In genomic region chr5:72074238-72074637, GRCh38 we compare ENCODE assay signal across 14 cellular contexts.
"Had no signal": no experiment of that assay in that cellular context is flagged by ENCODE, and none has a peak within 500 bp of the region (broad histone marks: within the 10 kb centered on the region; RNA-seq: fewer than 3 reads in every experiment).

No MANE protein-coding gene starts in this region.

- ATAC-seq: upper lobe of right lung had no signal

- H3K36me3 Mint-ChIP-seq: activated naive CD8-positive, alpha-beta T cell had no signal

- H3K4me1 Mint-ChIP-seq: nephron had no signal

- H3K27ac Mint-ChIP-seq: activated naive CD8-positive, alpha-beta T cell; nephron; stimulated activated naive CD8-positive, alpha-beta T cell treated with anti-CD3 and anti-CD28 coated beads, Interleukin-15, Interleukin-2, amounts not matched to agents 100 ng/mL and 50 ng/mL, for 24 hours had no signal

- DNase-seq: activated CD4-positive, alpha-beta T cell treated with anti-CD3 and anti-CD28 coated beads for 1 hour; activated CD4-positive, alpha-beta T cell treated with anti-CD3 and anti-CD28 coated beads, Interleukin-2, amount 50 U/mL, for 48 hours; activated gamma-delta T cell; activated T-cell treated with anti-CD3 and anti-CD28 coated beads, Interleukin-2, amount 50 U/mL, for 48 hours; cerebellar nuclear complex; dermis blood vessel endothelial cell; hypothalamus; kidney glomerular epithelial cell; mesendoderm; stimulated activated CD4-positive, alpha-beta T cell treated with anti-CD3 and anti-CD28 coated beads, Interleukin-2, amount 100 ng/mL, for 48 hours; upper lobe of right lung had no signal

- H3K4me3 Mint-ChIP-seq: activated naive CD8-positive, alpha-beta T cell; nephron; stimulated activated naive CD8-positive, alpha-beta T cell treated with anti-CD3 and anti-CD28 coated beads, Interleukin-15, Interleukin-2, amounts not matched to agents 100 ng/mL and 50 ng/mL, for 24 hours had no signal

- H3K9me3 Mint-ChIP-seq: nephron; stimulated activated naive CD8-positive, alpha-beta T cell treated with anti-CD3 and anti-CD28 coated beads, Interleukin-15, Interleukin-2, amounts not matched to agents 100 ng/mL and 50 ng/mL, for 24 hours had no signal
